ENCODE assay signal across 19 cellular contexts in the genomic region with DNA sequence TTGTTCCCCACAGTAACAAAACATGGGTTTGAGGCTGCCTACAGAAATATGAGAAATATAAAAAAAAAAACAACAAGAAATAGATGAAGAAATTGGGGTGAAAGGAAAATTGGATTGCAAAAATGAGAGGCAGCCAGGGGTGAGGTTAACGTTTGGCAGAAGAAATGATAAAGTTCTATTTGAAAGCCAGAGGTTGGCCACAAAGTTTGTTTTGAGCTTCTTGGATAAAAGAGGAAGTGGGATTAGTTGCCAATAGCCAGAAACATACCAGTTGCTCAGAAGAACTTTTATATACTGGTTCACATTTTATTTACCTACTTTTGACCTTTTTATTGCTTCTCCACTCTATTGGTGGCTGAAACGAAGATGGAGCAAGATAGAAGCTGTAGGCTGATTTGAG.
DNase-seq lines count a peak whose midpoint lies in the region.
"Had no signal": no experiment of that assay in that cellular context is flagged by ENCODE, and none has a peak within 500 bp of the region (broad histone marks: within the 10 kb centered on the region; RNA-seq: fewer than 3 reads in every experiment).

No MANE protein-coding gene starts in this region.

- in situ Hi-C loops in KBM-7 (cut with MboI; ENCODE audit: low pct_unique_long_range_greater_than_20kb, low sequenced_read_pairs): no loop called here

- H2AK5ac ChIP-seq in mesendoderm (ENCODE audit: low read length): no peak overlapping the region

- peaks cover 6% of the 10 kb centered on the region for H3K9me3 ChIP-seq in adipocyte (ENCODE audit: control insufficient read depth, low read length)
- H3K9me3 ChIP-seq: gastrocnemius medialis, MG63, suprapubic skin had no signal

- no peak overlapping the region for H3K23ac ChIP-seq in mesendoderm (ENCODE audit: low read length)

- no CpG with 5 or more reads among the region's 2 CpGs for WGBS in mesendoderm (ENCODE audit: extremely low coverage, insufficient coverage, low lambda C conversion rate)

- no peaks in the 10 kb centered on the region for H3K79me2 ChIP-seq in mesendoderm (ENCODE audit: control insufficient read depth, insufficient read depth, low read length)

- H4K8ac ChIP-seq in mesendoderm (ENCODE audit: low read depth, low read length): no peak overlapping the region

- no peak overlapping the region for H2BK5ac ChIP-seq in mesendoderm (ENCODE audit: low read length)

- no peaks in the 10 kb centered on the region for H3K36me3 ChIP-seq in adipocyte (ENCODE audit: control insufficient read depth, insufficient read depth, low read length, severe bottlenecking)
- no peaks in the 10 kb centered on the region for H3K36me3 ChIP-seq in mesendoderm (ENCODE audit: control insufficient read depth, insufficient read depth, low read length)
- H3K36me3 ChIP-seq: gastrocnemius medialis, MG63, suprapubic skin had no signal

- no peak overlapping the region for H4K5ac ChIP-seq in mesendoderm (ENCODE audit: low read length)

- H3K4me3 ChIP-seq in adipocyte (ENCODE audit: low read length) (no peak overlapping the region), mesendoderm (ENCODE audit: low read length) (no peak overlapping the region)
- H3K4me3 ChIP-seq: gastrocnemius medialis, MG63, suprapubic skin had no signal

- H3K27ac ChIP-seq in mesendoderm (ENCODE audit: low read depth, low read length): no peak overlapping the region
- H3K27ac ChIP-seq: epithelial cell of prostate, gastrocnemius medialis, suprapubic skin had no signal

- no peak overlapping the region for H3K56ac ChIP-seq in mesendoderm (ENCODE audit: low read length)

- no peak overlapping the region for H2BK120ac ChIP-seq in mesendoderm (ENCODE audit: low read depth, low read length)

- H3K27me3 ChIP-seq in adipocyte (replicated peaks; ENCODE audit: control insufficient read depth, insufficient read depth, low read length): no peaks in the 10 kb centered on the region
- H3K27me3 ChIP-seq in mesendoderm (ENCODE audit: insufficient read depth, low read length, poor library complexity): no peaks in the 10 kb centered on the region
- H3K27me3 ChIP-seq: gastrocnemius medialis, MG63, suprapubic skin had no signal

- no peaks in the 10 kb centered on the region for H3K79me1 ChIP-seq in mesendoderm (ENCODE audit: low read length)

- peak; percentile 26 for DNase-seq in KBM-7
- DNase-seq in NOMO-1 treated with dmso at 0.1 percent for 144 hours (lab: John Stamatoyannopoulos, UW; ENCODE audit: unreplicated experiment): peak; percentile 11
- DNase-seq in adipocyte (ENCODE audit: low read depth): no peak
- DNase-seq in iris pigment epithelial cell (ENCODE audit: low read depth): peak; percentile 9
- no peak for DNase-seq in inferior parietal cortex (ENCODE audit: extremely low spot score)
- no peak for DNase-seq in germinal center (ENCODE audit: low spot score)
- DNase-seq in mesendoderm: no peak
- DNase-seq: activated CD4-positive, alpha-beta memory T cell treated with anti-CD3 and anti-CD28 coated beads, Interleukin-2, amount 10 ng/mL, durations not matched to agents 7 days and 5 days; activated naive CD8-positive, alpha-beta T cell treated with anti-CD3 and anti-CD28 coated beads, Interleukin-2, amount 10 ng/mL, durations not matched to agents 7 days and 5 days; CD4-positive, CD25-positive, alpha-beta regulatory T cell; cerebellar nuclear complex; gastrocnemius medialis; kidney; MG63; NCI-H2171 treated with DMSO at 0.1 percent for 48 hours; NCI-H524; T-helper 9 cell had no signal

- peak overlapping the region; percentile 67 for H3K9ac ChIP-seq in adipocyte (ENCODE audit: low read length)
- H3K9ac ChIP-seq in mesendoderm (ENCODE audit: low read length): no peak overlapping the region

- H2BK15ac ChIP-seq in mesendoderm (replicated peaks; ENCODE audit: low read depth): no peak overlapping the region

- no peak overlapping the region for H3K4ac ChIP-seq in mesendoderm (ENCODE audit: low read depth, low read length)

- no peak overlapping the region for H3K4me2 ChIP-seq in mesendoderm (ENCODE audit: low read length)

- H3K4me1 ChIP-seq in adipocyte (ENCODE audit: control insufficient read depth, insufficient read depth, low read length): peaks cover 25% of the 10 kb centered on the region
- H3K4me1 ChIP-seq in mesendoderm (ENCODE audit: control insufficient read depth, low read depth, low read length): no peaks in the 10 kb centered on the region
- H3K4me1 ChIP-seq: gastrocnemius medialis, suprapubic skin had no signal

- H3K18ac ChIP-seq in mesendoderm (ENCODE audit: low read length): no peak overlapping the region

Comparison
In these comparisons a context has a peak if more than half of its experiments do, and no peak if none do; other contexts are left out.
1. DNase-seq: peak in KBM-7 (single experiment), NOMO-1 treated with dmso at 0.1 percent for 144 hours (single experiment) and iris pigment epithelial cell (single experiment); none in adipocyte (single experiment), inferior parietal cortex (single experiment), germinal center (single experiment) and mesendoderm (single experiment).